In genomic region chr22:30460147-30460546, GRCh38 we compare ENCODE assay signal across 24 cellular contexts. TPM values are rescaled to one million over a fixed set of nuclear protein-coding genes. Genes with fewer than 3 reads are reported as not detected.
DNase-seq lines count a peak whose midpoint lies in the region; ATAC-seq and TF ChIP-seq lines count a peak whose summit lies in the region.
"Had no signal": no experiment of that assay in that cellular context is flagged by ENCODE, and none has a peak within 500 bp of the region (broad histone marks: within the 10 kb centered on the region; RNA-seq: fewer than 3 reads in every experiment).

No MANE protein-coding gene starts in this region.

- H3K4me1 Mint-ChIP-seq in MCF 10A (ENCODE audit: insufficient read depth, unreplicated experiment), result no peaks in the 10 kb centered on the region
- H3K4me1 Mint-ChIP-seq: T-cell had no signal

- peaks cover 6% of the 10 kb centered on the region for H3K36me3 Mint-ChIP-seq in MCF 10A (ENCODE audit: insufficient read depth, unreplicated experiment)
- H3K36me3 Mint-ChIP-seq: T-cell had no signal

- no peaks in the 10 kb centered on the region for H3K36me3 ChIP-seq in mammary epithelial cell (ENCODE audit: insufficient read depth, low read length)
- H3K36me3 ChIP-seq in breast epithelium, result no peaks in the 10 kb centered on the region
- H3K36me3 ChIP-seq: heart left ventricle, SJSA1 had no signal

- 10% methylated on average over 4 of the region's 4 CpGs for WGBS in mammary epithelial cell (ENCODE audit: low coverage, missing lambda C conversion rate)

- no peak for ATAC-seq in GM21528 (IDR thresholded peaks at IDR 0.05; ENCODE audit: low FRiP score, unreplicated experiment)
- ATAC-seq: heart left ventricle had no signal

- H3K27ac Mint-ChIP-seq in MCF 10A (ENCODE audit: low read depth, unreplicated experiment), result no peak overlapping the region
- H3K27ac Mint-ChIP-seq: progenitor cell of endocrine pancreas, T-cell had no signal

- no peak overlapping the region for H3K4me3 Mint-ChIP-seq in MCF 10A (ENCODE audit: unreplicated experiment)
- H3K4me3 Mint-ChIP-seq: T-cell had no signal

- no peaks in the 10 kb centered on the region for H4K20me1 ChIP-seq in mammary epithelial cell (ENCODE audit: insufficient read depth, low read length)

- H3K4me3 ChIP-seq in mammary epithelial cell (replicated peaks in 1 of 3; ENCODE audit: insufficient read depth in 1 of 3, low read depth in 2 of 3, low read length in 3 of 3), result no peak overlapping the region
- no peak overlapping the region for H3K4me3 ChIP-seq in breast epithelium
- H3K4me3 ChIP-seq: heart left ventricle, SJSA1 had no signal

- DNase-seq in MCF 10A (ENCODE audit: unreplicated experiment) (peak; percentile 31), mammary epithelial cell (no peak), NCI-H2171 (lab: John Stamatoyannopoulos, UW) (peak; percentile 44), breast epithelium (ENCODE audit: low spot score in 2 of 2) (peak; percentile 46 to 80), NCI-H524 treated with DMSO at 0.1 percent for 48 hours (lab: John Stamatoyannopoulos, UW) (no peak), anterior cingulate cortex (lab: John Stamatoyannopoulos, UW) (no peak), T-helper 2 cell (no peak)
- DNase-seq: activated gamma-delta T cell; Caco-2; effector CD4-positive, alpha-beta T cell; H7; heart left ventricle; T-cell had no signal

- H3K9me3 ChIP-seq in mammary epithelial cell (replicated peaks; ENCODE audit: insufficient read depth, low read length), result no peaks in the 10 kb centered on the region
- no peaks in the 10 kb centered on the region for H3K9me3 ChIP-seq in breast epithelium
- H3K9me3 ChIP-seq: Caco-2, heart left ventricle, SJSA1 had no signal

- H3K27me3 ChIP-seq in mammary epithelial cell (ENCODE audit: insufficient read depth, low read length) (no peaks in the 10 kb centered on the region), breast epithelium (no peaks in the 10 kb centered on the region)
- H3K27me3 ChIP-seq: SJSA1 had no signal

- no peak for TF ChIP-seq POLR2A in breast epithelium (IDR thresholded peaks at IDR 0.05)

- dilution Hi-C loops in mammary epithelial cell (cut with HindIII; ENCODE audit: low sequenced_read_pairs), result loop anchor here (5.0 kb wide), 1 partner anchor 52 kb away; no protein-coding TSS in a partner anchor

- no peak overlapping the region for H3K27ac ChIP-seq in mammary epithelial cell (ENCODE audit: insufficient read depth, low read depth, low read length)
- no peak overlapping the region for H3K27ac ChIP-seq in breast epithelium
- H3K27ac ChIP-seq: heart left ventricle, SJSA1 had no signal

- no peaks in the 10 kb centered on the region for H3K79me2 ChIP-seq in mammary epithelial cell (ENCODE audit: insufficient read depth, low read length)

- intact Hi-C loops in MCF 10A (cut with micrococcal nuclease) (no loop called here), mammary epithelial cell (cut with micrococcal nuclease) (no loop called here), breast epithelium (cut with DNase I; ENCODE audit: low total_unique reads) (no loop called here)

- H3K9me3 Mint-ChIP-seq in MCF 10A (ENCODE audit: unreplicated experiment), result no peaks in the 10 kb centered on the region
- H3K9me3 Mint-ChIP-seq: T-cell had no signal

- no peak overlapping the region for H3K4me2 ChIP-seq in mammary epithelial cell (ENCODE audit: insufficient read depth, low read depth, low read length)

- no peak overlapping the region for H3K9ac ChIP-seq in mammary epithelial cell (ENCODE audit: insufficient read depth, low read length)

- H3K4me1 ChIP-seq in mammary epithelial cell (ENCODE audit: insufficient read depth, low read length) (no peaks in the 10 kb centered on the region), breast epithelium (no peaks in the 10 kb centered on the region)
- H3K4me1 ChIP-seq: Caco-2, heart left ventricle, SJSA1 had no signal

- H3K27me3 Mint-ChIP-seq in MCF 10A (ENCODE audit: insufficient read depth, unreplicated experiment), result peaks cover 14% of the 10 kb centered on the region

- in situ Hi-C loops in mammary epithelial cell (cut with MboI; ENCODE audit: low sequenced_read_pairs in 2 of 2), result no loop called here

- BruUV-seq in MCF 10A (replicated peaks; lab: Mats Ljungman, UMichigan) (no TSS peak), mammary epithelial cell (replicated peaks; lab: Mats Ljungman, UMichigan) (no TSS peak)

- no peak for TF ChIP-seq CTCF in MCF 10A (IDR thresholded peaks at IDR 0.05; ENCODE audit: unreplicated experiment)
- TF ChIP-seq CTCF in mammary epithelial cell (conservative IDR thresholded peaks at IDR 0.05 in 1 of 2, IDR thresholded peaks at IDR 0.05 in 1 of 2; ENCODE audit: extremely low read depth in 1 of 2, insufficient read depth in 1 of 2, low read depth in 1 of 2, low read length in 2 of 2), result no peak
- TF ChIP-seq CTCF in breast epithelium (IDR thresholded peaks at IDR 0.05), result no peak

- CTCF ChIA-PET in MCF 10A (lab: Yijun Ruan, JAX) (interaction anchor here (1.8 kb wide), 1 partner anchor 25 kb away, joined by 9 read pairs; no protein-coding TSS in a partner anchor), mammary epithelial cell (lab: Charles Lee; ENCODE audit: low non-redundant PET) (no interaction called here)

- POLR2A ChIA-PET in MCF 10A (lab: Yijun Ruan, JAX), result no interaction called here

- no peak overlapping the region for H2AFZ ChIP-seq in mammary epithelial cell (ENCODE audit: low read depth, low read length)

RNA-seq across cellular contexts. Expression of gene SEC14L3, which starts 11.7 kb away (rescaled TPM):
- not detected in 2 replicates for total RNA-seq in MCF 10A (2022)
- not detected for total RNA-seq in mammary epithelial cell
- polyA plus RNA-seq in mammary epithelial cell, result not detected
- polyA minus RNA-seq in mammary epithelial cell, result not detected
- not detected for total RNA-seq in breast epithelium
- total RNA-seq: Caco-2, chondrocyte, epithelial cell of proximal tubule, fibroblast of villous mesenchyme, H7, heart left ventricle, LHCN-M2, NCI-H460, progenitor cell of endocrine pancreas, SJSA1, subcutaneous adipose tissue, T-cell, ureter had no signal
- polyA plus RNA-seq: BJ, heart left ventricle had no signal

RNA-seq across cellular contexts. Expression of gene MTFP1, which starts 34.6 kb away (rescaled TPM):
- total RNA-seq in MCF 10A (2022), result 23.2 and 31.6 TPM in 2 replicates
- total RNA-seq in mammary epithelial cell, result 1 to 10 TPM; 1.5 to 6.9 TPM
- 14.3 TPM for polyA plus RNA-seq in mammary epithelial cell
- polyA minus RNA-seq in mammary epithelial cell, result not detected
- 10 to 100 TPM in 2 of 3 donors, 1 to 10 TPM in 1; 2.9 to 16.7 (median 14.4) TPM for total RNA-seq in breast epithelium

RNA-seq across cellular contexts. Expression of gene SEC14L4, which starts 45.3 kb away (rescaled TPM):
- total RNA-seq in MCF 10A (2022), result not detected in 2 replicates
- not detected for total RNA-seq in mammary epithelial cell
- polyA plus RNA-seq in mammary epithelial cell, result 0.24 TPM
- 3.5 TPM for polyA minus RNA-seq in mammary epithelial cell
- total RNA-seq in breast epithelium, result under 1 TPM in 1 of 3 donors, not detected in 2; 0.29 TPM
- total RNA-seq: Caco-2, chondrocyte, epithelial cell of proximal tubule, H7, LHCN-M2, SJSA1, subcutaneous adipose tissue had no signal
- polyA plus RNA-seq: BJ, heart left ventricle had no signal

Comparison
In these comparisons a context has a peak if more than half of its experiments do, and no peak if none do; other contexts are left out.
1. DNase-seq: peak in MCF 10A (single experiment), NCI-H2171 (single experiment) and breast epithelium (2 of 2); none in mammary epithelial cell (single experiment), NCI-H524 treated with DMSO at 0.1 percent for 48 hours (single experiment), anterior cingulate cortex (0 of 58) and T-helper 2 cell (0 of 5).